ENCODE assay signal across 9 cellular contexts in genomic region chrX:102516314-102516936, GRCh38. TPM values are rescaled to one million over a fixed set of nuclear protein-coding genes. Genes with fewer than 3 reads are reported as not detected.
A peak's percentile ranks its signal among the peaks of the same experiment; 100 is the strongest.
DNase-seq lines count a peak whose midpoint lies in the region; ATAC-seq and FAIRE-seq lines count a peak whose summit lies in the region.
"Had no signal": no experiment of that assay in that cellular context is flagged by ENCODE, and none has a peak within 500 bp of the region (broad histone marks: within the 10 kb centered on the region; RNA-seq: fewer than 3 reads in every experiment).

TMSB15A (minus strand) TSS chrX:102516739.

- peak within 1 kb of the TSS; percentile 79; the same call in 1 of the 2 replicates for H3K27ac ChIP-seq in HUES64 (ENCODE audit: low read depth, low read length)

- H3K27me3 ChIP-seq in HUES64 (ENCODE audit: insufficient read depth, low read length), result peaks cover 7% of the 10 kb centered on the region; the same call in 1 of the 2 replicates

- in situ Hi-C loops in ACHN (cut with HindIII; ENCODE audit: low pct_ligation_motif_present, low pct_unique_long_range_greater_than_20kb, low sequenced_read_pairs), result no loop called here

- CTCF ChIA-PET in activated naive CD4-positive, alpha-beta T cell treated with anti-CD3 and anti-CD28 coated beads, Interleukin-2, amount 10 ng/mL, durations not matched to agents 7 days and 5 days (lab: Charles Lee), result no interaction called here

- peak within 1 kb of the TSS; percentile 69 for H3K4me3 Mint-ChIP-seq in activated naive CD4-positive, alpha-beta T cell treated with anti-CD3 and anti-CD28 coated beads, Interleukin-2, amount 10 ng/mL, durations not matched to agents 7 days and 5 days

- peak within 1 kb of the TSS; percentile 77 for H3K4me3 ChIP-seq in HUES64 (ENCODE audit: low read length)

- peaks cover 20% of the 10 kb centered on the region for H3K36me3 ChIP-seq in HUES64 (ENCODE audit: insufficient read depth, low read length)

- no peak for FAIRE-seq in frontal cortex (lab: Jason Lieb, UNC)

- no peaks in the 10 kb centered on the region for H3K4me1 ChIP-seq in HUES64 (ENCODE audit: insufficient read depth, low read length)

- peak within 1 kb of the TSS; percentile 89 for H3K9ac ChIP-seq in HUES64 (ENCODE audit: low read depth, low read length)

- H3K4me1 Mint-ChIP-seq in activated naive CD4-positive, alpha-beta T cell treated with anti-CD3 and anti-CD28 coated beads, Interleukin-2, amount 10 ng/mL, durations not matched to agents 7 days and 5 days, result peaks cover 12% of the 10 kb centered on the region

- no peaks in the 10 kb centered on the region for H3K9me3 ChIP-seq in HUES64 (ENCODE audit: insufficient read depth, low read depth, low read length)

- H3K27ac Mint-ChIP-seq in activated naive CD4-positive, alpha-beta T cell treated with anti-CD3 and anti-CD28 coated beads, Interleukin-2, amount 10 ng/mL, durations not matched to agents 7 days and 5 days, result no peak within 1 kb of the TSS

- no peaks in the 10 kb centered on the region for H3K9me3 Mint-ChIP-seq in activated naive CD4-positive, alpha-beta T cell treated with anti-CD3 and anti-CD28 coated beads, Interleukin-2, amount 10 ng/mL, durations not matched to agents 7 days and 5 days

- H3K36me3 Mint-ChIP-seq in activated naive CD4-positive, alpha-beta T cell treated with anti-CD3 and anti-CD28 coated beads, Interleukin-2, amount 10 ng/mL, durations not matched to agents 7 days and 5 days, result no peaks in the 10 kb centered on the region

- peak; percentile 96 for ATAC-seq in GM19395 (IDR thresholded peaks at IDR 0.05; ENCODE audit: unreplicated experiment)

- DNase-seq in ACHN (peak; percentile 19), SHP77 (lab: John Stamatoyannopoulos, UW) (peak; percentile 34 to 70), frontal cortex (ENCODE audit: low spot score in 2 of 2) (peak; percentile 52 to 63), nucleus accumbens (lab: John Stamatoyannopoulos, UW) (peak in 46 of 56 donors; percentile 2 to 62 (median 24)), stromal cell of bone marrow (ENCODE audit: low read depth) (peak; percentile 9)
- DNase-seq in activated naive CD4-positive, alpha-beta T cell treated with anti-CD3 and anti-CD28 coated beads, Interleukin-2, amount 10 ng/mL, durations not matched to agents 7 days and 5 days, result peak; percentile 65
- DNase-seq: DND-41 had no signal

- WGBS in HUES64, result under 1% methylated on average over 45 of the region's 50 CpGs

- H3K27me3 Mint-ChIP-seq in activated naive CD4-positive, alpha-beta T cell treated with anti-CD3 and anti-CD28 coated beads, Interleukin-2, amount 10 ng/mL, durations not matched to agents 7 days and 5 days, result peaks cover 24% of the 10 kb centered on the region

RNA-seq across cellular contexts. Expression of gene TMSB15A, which starts in this region (rescaled TPM):
- polyA plus RNA-seq in HUES64 (2013, experiment 1 of 2), result 148 TPM
- polyA plus RNA-seq in HUES64 (2013, experiment 2 of 2), result 200 TPM
- 220 TPM for total RNA-seq in frontal cortex

Comparison
In these comparisons a context has a peak if more than half of its experiments do, and no peak if none do; other contexts are left out.
1. Peak in every context shown above with its lines: DNase-seq, ATAC-seq, H3K4me3 ChIP-seq and H3K27ac ChIP-seq.
2. DNase-seq: peak in every context shown above with its lines; median percentile 65 in activated naive CD4-positive, alpha-beta T cell treated with anti-CD3 and anti-CD28 coated beads, Interleukin-2, amount 10 ng/mL, durations not matched to agents 7 days and 5 days; 58 in frontal cortex; 52 in SHP77; 24 in nucleus accumbens; 19 in ACHN; 9 in stromal cell of bone marrow.